23 cellular contexts compared by ENCODE assay signal in the genomic region with DNA sequence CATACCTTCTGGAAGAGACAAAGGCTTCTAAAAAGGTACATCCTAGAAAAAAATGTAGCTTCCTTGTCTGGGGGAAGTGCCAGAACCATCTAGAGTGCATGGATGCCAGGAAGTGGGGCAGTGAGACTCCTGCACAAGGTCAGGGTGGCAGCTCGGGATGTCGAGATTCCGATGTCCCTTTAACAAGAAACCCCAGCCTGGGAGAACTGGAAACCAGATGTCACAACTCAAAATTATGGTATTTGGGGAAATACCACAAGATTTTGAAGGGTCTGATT.
DNase-seq lines count a peak whose midpoint lies in the region; ATAC-seq, FAIRE-seq and TF ChIP-seq lines count a peak whose summit lies in the region.
"Had no signal": no experiment of that assay in that cellular context is flagged by ENCODE, and none has a peak within 500 bp of the region (broad histone marks: within the 10 kb centered on the region; RNA-seq: fewer than 3 reads in every experiment).

No MANE protein-coding gene starts in this region.

- H3K27me3 ChIP-seq in BLaER1: no peaks in the 10 kb centered on the region
- H3K27me3 ChIP-seq in CD8-positive, alpha-beta T cell (ENCODE audit: insufficient read depth, low read length): no peaks in the 10 kb centered on the region
- no peaks in the 10 kb centered on the region for H3K27me3 ChIP-seq in pancreas
- H3K27me3 ChIP-seq: dorsolateral prefrontal cortex, gastrocnemius medialis, neural progenitor cell had no signal

- H3K9ac ChIP-seq in BLaER1: no peak overlapping the region
- H3K9ac ChIP-seq: neural progenitor cell had no signal

- ATAC-seq in CD8-positive, alpha-beta T cell: no peak
- ATAC-seq in effector memory CD8-positive, alpha-beta T cell (replicated peaks): no peak
- ATAC-seq in natural killer cell (no peak), pancreas (no peak)
- ATAC-seq: gastrocnemius medialis, SK-N-SH treated with all-trans-retinoic acid at 6 μM for 48 hours had no signal

- H3K27ac ChIP-seq in BLaER1 (no peak overlapping the region), pancreas (no peak overlapping the region)
- H3K27ac ChIP-seq in CD8-positive, alpha-beta T cell (ENCODE audit: low read depth, low read length): no peak overlapping the region
- H3K27ac ChIP-seq: C4-2B, dorsolateral prefrontal cortex, gastrocnemius medialis, lower lobe of right lung, neural progenitor cell had no signal

- H4K20me1 ChIP-seq in BLaER1: no peaks in the 10 kb centered on the region

- H3K36me3 ChIP-seq in BLaER1 (peaks cover 5% of the 10 kb centered on the region; the same call in 1 of the 2 replicates), pancreas (no peaks in the 10 kb centered on the region)
- H3K36me3 ChIP-seq in CD8-positive, alpha-beta T cell (ENCODE audit: insufficient read depth, low read length): no peaks in the 10 kb centered on the region
- H3K36me3 ChIP-seq: gastrocnemius medialis, lower lobe of right lung, neural progenitor cell had no signal

- H3K4me1 ChIP-seq in BLaER1: peaks cover 19% of the 10 kb centered on the region
- peaks cover 24% of the 10 kb centered on the region for H3K4me1 ChIP-seq in CD8-positive, alpha-beta T cell (ENCODE audit: insufficient read depth, low read length)
- no peaks in the 10 kb centered on the region for H3K4me1 ChIP-seq in pancreas

- 90 to 95% methylated on average over 3 of the region's 3 CpGs for WGBS in pancreas, 2 donors

- peaks cover 30% of the 10 kb centered on the region for H3K4me1 Mint-ChIP-seq in CD8-positive, alpha-beta T cell (ENCODE audit: low read depth)
- peaks cover 25 to 28% of the 10 kb centered on the region in 2 donors for H3K4me1 Mint-ChIP-seq in effector memory CD8-positive, alpha-beta T cell (ENCODE audit: low read depth in 2 of 2)
- H3K4me1 Mint-ChIP-seq in natural killer cell: peaks cover 41 to 52% of the 10 kb centered on the region in 2 donors

- no peaks in the 10 kb centered on the region for H3K9me3 Mint-ChIP-seq in CD8-positive, alpha-beta T cell
- peaks cover 0 to 6% of the 10 kb centered on the region in 2 donors for H3K9me3 Mint-ChIP-seq in effector memory CD8-positive, alpha-beta T cell
- H3K9me3 Mint-ChIP-seq in natural killer cell: peaks cover 3 to 4% of the 10 kb centered on the region in 2 donors
- H3K9me3 Mint-ChIP-seq: type B pancreatic cell had no signal

- H3K4me3 ChIP-seq in BLaER1 (no peak overlapping the region), pancreas (no peak overlapping the region)
- no peak overlapping the region for H3K4me3 ChIP-seq in CD8-positive, alpha-beta T cell (ENCODE audit: low read depth, low read length)
- H3K4me3 ChIP-seq: gastrocnemius medialis, lower lobe of right lung, neural progenitor cell had no signal

- H3K27ac Mint-ChIP-seq in CD8-positive, alpha-beta T cell: peak overlapping the region; percentile 27
- H3K27ac Mint-ChIP-seq in effector memory CD8-positive, alpha-beta T cell: peak overlapping the region; percentile 90 to 94
- H3K27ac Mint-ChIP-seq in natural killer cell: peak overlapping the region; percentile 95
- H3K27ac Mint-ChIP-seq: type B pancreatic cell had no signal

- no peaks in the 10 kb centered on the region for H3K36me3 Mint-ChIP-seq in CD8-positive, alpha-beta T cell
- H3K36me3 Mint-ChIP-seq in effector memory CD8-positive, alpha-beta T cell (ENCODE audit: insufficient read depth): peaks cover 8% of the 10 kb centered on the region
- H3K36me3 Mint-ChIP-seq in natural killer cell: no peaks in the 10 kb centered on the region
- H3K36me3 Mint-ChIP-seq: type B pancreatic cell had no signal

- peaks cover 2% of the 10 kb centered on the region for H3K27me3 Mint-ChIP-seq in CD8-positive, alpha-beta T cell (ENCODE audit: low read depth)
- no peaks in the 10 kb centered on the region for H3K27me3 Mint-ChIP-seq in effector memory CD8-positive, alpha-beta T cell
- H3K27me3 Mint-ChIP-seq in natural killer cell (ENCODE audit: low read depth in 2 of 2): peaks cover 0 to 3% of the 10 kb centered on the region in 2 donors

- no peak for TF ChIP-seq CTCF in CD8-positive, alpha-beta T cell (IDR thresholded peaks at IDR 0.05)
- TF ChIP-seq CTCF in natural killer cell (IDR thresholded peaks at IDR 0.05) (no peak), pancreas (IDR thresholded peaks at IDR 0.05) (no peak)

- no peak for DNase-seq in CD8-positive, alpha-beta T cell
- no peak for DNase-seq in effector memory CD8-positive, alpha-beta T cell
- DNase-seq in natural killer cell: no peak
- DNase-seq in NCI-H2171 (lab: John Stamatoyannopoulos, UW): no peak
- no peak for DNase-seq in pancreas
- DNase-seq in nucleus accumbens (lab: John Stamatoyannopoulos, UW): no peak
- DNase-seq: activated gamma-delta T cell; cerebellar nuclear complex; dorsolateral prefrontal cortex; gastrocnemius medialis; lower lobe of right lung; NCI-H1436 treated with DMSO at 0.1 percent for 48 hours; NCI-H2081 treated with DMSO at 0.1 percent for 48 hours; NCI-H226; NCI-H526 treated with DMSO at 0.1 percent for 48 hours; NK-92 treated with Interleukin-12 subunit alpha and Interleukin-12 subunit beta, amount 100 ng/mL, for 24 hours; stimulated activated CD4-positive, alpha-beta T cell treated with anti-CD3 and anti-CD28 coated beads, Interleukin-2, amount 100 ng/mL, for 24 hours had no signal

- H3K4me2 ChIP-seq in BLaER1: peak overlapping the region; percentile 64
- H3K4me2 ChIP-seq: neural progenitor cell had no signal

- intact Hi-C loops in CD8-positive, alpha-beta T cell (cut with DNase I, micrococcal nuclease): no loop called here
- intact Hi-C loops in natural killer cell (cut with micrococcal nuclease): no loop called here
- intact Hi-C loops in pancreas (cut with DNase I): no loop called here

- CTCF ChIA-PET in CD8-positive, alpha-beta T cell (lab: Charles Lee): no interaction called here

- H3K4me3 Mint-ChIP-seq in CD8-positive, alpha-beta T cell: no peak overlapping the region
- H3K4me3 Mint-ChIP-seq in effector memory CD8-positive, alpha-beta T cell: peak overlapping the region in 1 of 2 donors; percentile 42
- H3K4me3 Mint-ChIP-seq in natural killer cell: peak overlapping the region; percentile 35
- H3K4me3 Mint-ChIP-seq: neural progenitor cell, type B pancreatic cell had no signal

- FAIRE-seq in pancreas (lab: Jason Lieb, UNC): no peak
- FAIRE-seq: endothelial cell of umbilical vein had no signal

- POLR2A ChIA-PET in CD8-positive, alpha-beta T cell (lab: Charles Lee): no interaction called here

- peaks cover 15% of the 10 kb centered on the region for H3K9me3 ChIP-seq in BLaER1
- no peaks in the 10 kb centered on the region for H3K9me3 ChIP-seq in CD8-positive, alpha-beta T cell (ENCODE audit: low read length)
- no peaks in the 10 kb centered on the region for H3K9me3 ChIP-seq in pancreas
- H3K9me3 ChIP-seq: gastrocnemius medialis, lower lobe of right lung had no signal

Comparison
In these comparisons a context has a peak if more than half of its experiments do, and no peak if none do; other contexts are left out.
1. H3K27ac Mint-ChIP-seq: peak in every context shown above with its lines; median percentile 95 in natural killer cell; 92 in effector memory CD8-positive, alpha-beta T cell; 27 in CD8-positive, alpha-beta T cell.